In the genomic region with DNA sequence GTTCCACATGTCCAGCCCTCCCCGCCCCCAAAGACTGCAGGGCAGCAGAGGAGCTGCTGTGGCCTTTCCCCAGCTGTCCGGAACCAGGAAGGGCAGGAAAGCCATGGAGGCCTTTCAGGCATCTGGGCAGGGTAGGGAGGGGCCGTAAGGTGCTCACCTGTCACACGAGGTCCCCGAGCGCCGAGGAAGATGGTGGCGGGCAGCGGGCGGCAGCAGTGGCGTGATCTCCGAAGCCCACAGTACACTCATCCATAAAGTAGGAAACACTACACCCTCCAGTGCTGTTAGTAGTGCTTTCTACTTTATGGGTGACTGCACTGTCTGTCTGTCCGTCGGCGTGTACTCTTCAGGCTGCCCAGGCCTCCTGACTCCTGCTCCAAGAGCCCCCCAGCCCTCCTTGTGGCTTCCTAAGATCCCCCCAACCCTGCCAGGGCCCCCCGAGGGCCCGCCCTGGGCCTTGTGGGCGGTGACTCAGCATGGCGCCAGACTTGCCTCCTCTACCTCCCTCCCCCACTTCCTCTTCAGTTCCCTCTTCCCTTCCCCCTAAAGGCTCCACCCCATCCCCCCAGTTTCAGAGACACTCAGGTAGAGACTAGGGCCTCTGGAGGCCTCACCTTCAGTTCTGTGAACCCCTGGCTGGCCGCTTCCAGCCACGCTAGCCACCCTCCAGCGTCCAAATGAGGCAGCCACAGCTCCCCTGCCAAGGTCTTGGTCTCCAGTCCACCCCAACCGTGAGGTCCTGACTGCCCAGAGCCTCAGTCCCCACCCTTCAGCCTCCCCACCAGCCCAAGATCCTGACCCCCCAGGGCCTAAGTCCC, we compare ENCODE assay signal across 8 cellular contexts. TPM values are rescaled to one million over a fixed set of nuclear protein-coding genes. Genes with fewer than 3 reads are reported as not detected.
DNase-seq lines count a peak whose midpoint lies in the region; ATAC-seq and TF ChIP-seq lines count a peak whose summit lies in the region.

No MANE protein-coding gene starts in this region.

- peaks cover 51% of the 10 kb centered on the region for H4K20me1 ChIP-seq in DND-41 (ENCODE audit: insufficient read depth, low read length)

- peak in 2 of 4 donors; percentile 17 to 42 for TF ChIP-seq POLR2A in upper lobe of left lung (IDR thresholded peaks at IDR 0.05)

- peaks cover 39% of the 10 kb centered on the region for H3K36me3 Mint-ChIP-seq in T-helper 1 cell treated with Interleukin-12 subunit alpha and Interleukin-12 subunit beta and Interleukin-4 antibody, amounts not matched to agents 30 μg/mL and 1 μg/mL, for 36 hours (ENCODE audit: low read depth)
- peaks cover 13 to 25% of the 10 kb centered on the region in 2 donors for H3K36me3 Mint-ChIP-seq in naive B cell

- H3K27ac ChIP-seq in DND-41 (ENCODE audit: low read length), result peak overlapping the region; percentile 98
- peak overlapping the region; percentile 15 for H3K27ac ChIP-seq in angular gyrus (ENCODE audit: low read depth, low read length)
- H3K27ac ChIP-seq in upper lobe of left lung, result peak overlapping the region; percentile 87 to 95 (median 92)

- H3K27ac Mint-ChIP-seq in T-helper 1 cell treated with Interleukin-12 subunit alpha and Interleukin-12 subunit beta and Interleukin-4 antibody, amounts not matched to agents 30 μg/mL and 1 μg/mL, for 36 hours, result peak overlapping the region; percentile 91
- H3K27ac Mint-ChIP-seq in naive B cell, result peak overlapping the region; percentile 98 to 100 (median 99)

- peaks cover 6% of the 10 kb centered on the region for H3K27me3 Mint-ChIP-seq in T-helper 1 cell treated with Interleukin-12 subunit alpha and Interleukin-12 subunit beta and Interleukin-4 antibody, amounts not matched to agents 30 μg/mL and 1 μg/mL, for 36 hours (ENCODE audit: low read depth)
- H3K27me3 Mint-ChIP-seq in naive B cell, result no peaks in the 10 kb centered on the region

- H3K4me3 ChIP-seq in DND-41 (ENCODE audit: low read depth in 1 of 2, low read length in 2 of 2) (peak overlapping the region; percentile 93 to 96), upper lobe of left lung (peak overlapping the region; percentile 37 to 70 (median 50))

- peaks cover 68% of the 10 kb centered on the region for H3K79me2 ChIP-seq in DND-41 (ENCODE audit: insufficient read depth, low read length)

- peaks cover 57% of the 10 kb centered on the region for H3K4me1 Mint-ChIP-seq in T-helper 1 cell treated with Interleukin-12 subunit alpha and Interleukin-12 subunit beta and Interleukin-4 antibody, amounts not matched to agents 30 μg/mL and 1 μg/mL, for 36 hours (ENCODE audit: low read depth)
- H3K4me1 Mint-ChIP-seq in naive B cell, result peaks cover 65 to 83% (median 74%) of the 10 kb centered on the region in 3 donors

- no peak overlapping the region for H2AFZ ChIP-seq in DND-41 (ENCODE audit: low read depth, low read length)

- TF ChIP-seq CTCF in DND-41 (IDR thresholded peaks at IDR 0.05; ENCODE audit: borderline replicate concordance, extremely low read depth, low read length, poor library complexity, severe bottlenecking) (no peak), upper lobe of left lung (IDR thresholded peaks at IDR 0.05) (no peak)

- peak overlapping the region; percentile 99 for H3K9ac ChIP-seq in DND-41 (ENCODE audit: low read depth, low read length)

- no peaks in the 10 kb centered on the region for H3K9me3 Mint-ChIP-seq in T-helper 1 cell treated with Interleukin-12 subunit alpha and Interleukin-12 subunit beta and Interleukin-4 antibody, amounts not matched to agents 30 μg/mL and 1 μg/mL, for 36 hours
- peaks cover 0 to 3% (median 0%) of the 10 kb centered on the region in 7 donors for H3K9me3 Mint-ChIP-seq in naive B cell

- H3K36me3 ChIP-seq in DND-41 (ENCODE audit: insufficient read depth, low read length), result peaks cover 34% of the 10 kb centered on the region
- no peaks in the 10 kb centered on the region for H3K36me3 ChIP-seq in upper lobe of left lung

- peak; percentile 89 for DNase-seq in DND-41
- peak; percentile 62 for DNase-seq in naive B cell
- DNase-seq in upper lobe of left lung, result peak; percentile 77 to 86
- DNase-seq in NCI-H1417 treated with DMSO at 0.1 percent for 48 hours (lab: John Stamatoyannopoulos, UW), result no peak

- ATAC-seq in DND-41 (ENCODE audit: insufficient read depth, low read depth) (no peak), naive B cell (ENCODE audit: low read depth in 2 of 2) (no peak), upper lobe of left lung (ENCODE audit: low FRiP score in 2 of 2) (peak; percentile 39 to 40), GM21515 (IDR thresholded peaks at IDR 0.05; ENCODE audit: unreplicated experiment) (no peak), HG02938 (IDR thresholded peaks at IDR 0.05; ENCODE audit: unreplicated experiment) (no peak)

- WGBS in upper lobe of left lung, 2 donors, result 52 to 58% methylated on average over 10 to 23 of the region's 23 CpGs

- no peak for TF ChIP-seq EP300 in upper lobe of left lung (IDR thresholded peaks at IDR 0.05)

- no peaks in the 10 kb centered on the region for H3K27me3 ChIP-seq in DND-41 (ENCODE audit: insufficient read depth, low read length, poor library complexity)
- peaks cover 0 to 5% (median 0%) of the 10 kb centered on the region in 4 donors for H3K27me3 ChIP-seq in upper lobe of left lung

- peak overlapping the region; percentile 99 for H3K4me3 Mint-ChIP-seq in T-helper 1 cell treated with Interleukin-12 subunit alpha and Interleukin-12 subunit beta and Interleukin-4 antibody, amounts not matched to agents 30 μg/mL and 1 μg/mL, for 36 hours
- peak overlapping the region; percentile 91 to 100 (median 100) for H3K4me3 Mint-ChIP-seq in naive B cell

- peak overlapping the region; percentile 68 for H3K4me2 ChIP-seq in DND-41 (ENCODE audit: insufficient read depth, low read length)

- H3K4me1 ChIP-seq in DND-41 (ENCODE audit: insufficient read depth, low read length) (peaks cover 65% of the 10 kb centered on the region), upper lobe of left lung (peaks cover 7 to 33% (median 26%) of the 10 kb centered on the region in 4 donors)

- H3K9me3 ChIP-seq in DND-41 (ENCODE audit: insufficient read depth, low read length, severe bottlenecking) (no peaks in the 10 kb centered on the region), upper lobe of left lung (no peaks in the 10 kb centered on the region)

RNA-seq across cellular contexts. Expression of a gene that starts 2.6 kb away (rescaled TPM):
- under 1 TPM in 4 of 6 donors, not detected in 2; 0.03 to 0.58 (median 0.38) TPM for polyA plus RNA-seq in naive B cell (ENCODE audit: low read depth in 6 of 6)
- 10 to 100 TPM; 14.0 to 50.3 (median 24.1) TPM for total RNA-seq in upper lobe of left lung

RNA-seq across cellular contexts. Expression of a gene that starts 20.8 kb away (rescaled TPM):
- 100 to 1,000 TPM in 4 of 6 donors, 10 to 100 TPM in 2; 77.4 to 128 (median 110) TPM for polyA plus RNA-seq in naive B cell (ENCODE audit: low read depth in 6 of 6)
- total RNA-seq in upper lobe of left lung, result 10 to 100 TPM; 22.0 to 80.5 (median 40.4) TPM

RNA-seq across cellular contexts. Expression of a gene that starts 50.5 kb away (rescaled TPM):
- under 1 TPM in 2 of 6 donors, not detected in 4; 0.12 to 0.29 TPM for polyA plus RNA-seq in naive B cell (ENCODE audit: low read depth in 6 of 6)
- total RNA-seq in upper lobe of left lung, result 1 to 10 TPM in 4 of 6 donors, under 1 TPM in 2; 0.71 to 4.6 (median 1.0) TPM

Comparison
In these comparisons a context has a peak if more than half of its experiments do, and no peak if none do; other contexts are left out.
1. ATAC-seq: peak in upper lobe of left lung (2 of 2); none in DND-41 (single experiment), naive B cell (0 of 2), GM21515 (single experiment) and HG02938 (single experiment).
2. H3K27ac ChIP-seq: peak in every context shown above with its lines; median percentile 98 in DND-41; 92 in upper lobe of left lung; 15 in angular gyrus.